ENCODE assay signal across 30 cellular contexts in the genomic region with DNA sequence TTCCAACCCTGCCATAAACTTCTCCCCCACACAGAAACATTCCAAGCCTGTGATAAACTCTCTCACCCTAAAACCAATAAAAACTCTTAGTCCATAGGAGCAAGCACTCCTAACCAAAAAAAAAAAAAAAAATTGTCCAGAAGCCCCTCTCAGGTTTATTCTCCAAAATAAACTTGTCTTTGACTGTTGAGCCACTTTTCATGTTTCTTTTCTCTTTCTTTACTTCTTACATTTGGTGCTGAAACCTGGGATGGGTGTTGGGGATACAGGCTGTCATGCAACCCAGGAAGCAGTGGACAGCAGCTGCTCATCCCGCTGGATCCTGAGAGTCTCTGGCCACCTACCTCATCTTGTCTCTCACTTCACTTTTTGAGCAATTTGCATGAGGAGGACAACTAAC. TPM values are rescaled to one million over a fixed set of nuclear protein-coding genes. Genes with fewer than 3 reads are reported as not detected.
"Had no signal": no experiment of that assay in that cellular context is flagged by ENCODE, and none has a peak within 500 bp of the region (broad histone marks: within the 10 kb centered on the region; RNA-seq: fewer than 3 reads in every experiment).

No MANE protein-coding gene starts in this region.

- H3K4me1 ChIP-seq: colonic mucosa, esophagus muscularis mucosa, foreskin keratinocyte, gastroesophageal sphincter, psoas muscle, spleen, tibial nerve, upper lobe of left lung had no signal

- H3K27ac ChIP-seq: colonic mucosa, esophagus muscularis mucosa, foreskin keratinocyte, gastroesophageal sphincter, psoas muscle, skin epidermis, spleen, thoracic aorta, tibial nerve, upper lobe of left lung had no signal

- H3K4me3 ChIP-seq: colonic mucosa, esophagus muscularis mucosa, gastroesophageal sphincter, lung, psoas muscle, skin epidermis, spleen, thoracic aorta, tibial nerve, upper lobe of left lung had no signal

- H3K4me1 Mint-ChIP-seq: endodermal cell had no signal

- DNase-seq: colonic mucosa; effector CD8-positive, alpha-beta T cell; endodermal cell; foreskin keratinocyte; glutamatergic neuron; hypothalamus; immature natural killer cell; islet precursor cell; naive thymus-derived CD4-positive, alpha-beta T cell; nucleus accumbens; posterior cingulate gyrus; psoas muscle; right cardiac atrium; spleen; stimulated activated CD4-positive, alpha-beta T cell treated with anti-CD3 and anti-CD28 coated beads, Interleukin-15, amount 100 ng/mL, for 24 hours; stimulated activated CD4-positive, alpha-beta T cell treated with anti-CD3 and anti-CD28 coated beads, Interleukin-2, amount 100 ng/mL, for 48 hours; stimulated activated naive B cell treated with anti-CD40 and anti-IgM and Interleukin-4, amounts not matched to agents 10 μg/mL and 1 μg/mL and 100 μg/mL, for 72 hours; upper lobe of left lung had no signal

- ATAC-seq: foreskin keratinocyte; gastroesophageal sphincter; left lobe of liver; naive thymus-derived CD4-positive, alpha-beta T cell; psoas muscle; right cardiac atrium; stimulated activated naive B cell treated with anti-CD40 and anti-IgM and Interleukin-4, amounts not matched to agents 10 μg/mL and 1 μg/mL and 100 μg/mL, for 72 hours had no signal

- H3K27me3 ChIP-seq: colonic mucosa, esophagus muscularis mucosa, foreskin keratinocyte, gastroesophageal sphincter, spleen, tibial nerve, upper lobe of left lung had no signal

- H3K36me3 ChIP-seq: colonic mucosa, thoracic aorta, upper lobe of left lung had no signal

- H3K9me3 ChIP-seq: colonic mucosa, psoas muscle had no signal

- H3K27me3 Mint-ChIP-seq: dendritic cell treated with granulocyte-macrophage colony-stimulating factor and Interleukin-4, amounts not matched to agents 40 ng/mL and 50 ng/mL, for 4 days; memory B cell; naive thymus-derived CD4-positive, alpha-beta T cell; stimulated activated naive B cell treated with anti-CD40 and anti-IgM and Interleukin-4, amounts not matched to agents 10 μg/mL and 1 μg/mL and 100 μg/mL, for 72 hours; stimulated activated naive CD8-positive, alpha-beta T cell treated with anti-CD3 and anti-CD28 coated beads, Interleukin-15, Interleukin-2, amounts not matched to agents 100 ng/mL and 50 ng/mL, for 24 hours had no signal

- H3K4me3 Mint-ChIP-seq: dendritic cell treated with granulocyte-macrophage colony-stimulating factor and Interleukin-4, amounts not matched to agents 40 ng/mL and 50 ng/mL, for 4 days; endodermal cell; immature natural killer cell; memory B cell; naive thymus-derived CD4-positive, alpha-beta T cell; nephron; stimulated activated naive B cell treated with anti-CD40 and anti-IgM and Interleukin-4, amounts not matched to agents 10 μg/mL and 1 μg/mL and 100 μg/mL, for 72 hours; stimulated activated naive CD8-positive, alpha-beta T cell treated with anti-CD3 and anti-CD28 coated beads, Interleukin-15, Interleukin-2, amounts not matched to agents 100 ng/mL and 50 ng/mL, for 24 hours had no signal

- H3K27ac Mint-ChIP-seq: dendritic cell treated with granulocyte-macrophage colony-stimulating factor and Interleukin-4, amounts not matched to agents 40 ng/mL and 50 ng/mL, for 4 days; endodermal cell; memory B cell; naive thymus-derived CD4-positive, alpha-beta T cell; nephron; stimulated activated naive B cell treated with anti-CD40 and anti-IgM and Interleukin-4, amounts not matched to agents 10 μg/mL and 1 μg/mL and 100 μg/mL, for 72 hours; stimulated activated naive CD8-positive, alpha-beta T cell treated with anti-CD3 and anti-CD28 coated beads, Interleukin-15, Interleukin-2, amounts not matched to agents 100 ng/mL and 50 ng/mL, for 24 hours had no signal

RNA-seq across cellular contexts. Expression of a gene that starts 2.0 kb away (rescaled TPM):
- total RNA-seq: epithelial cell of proximal tubule had no signal
